In genomic region chr9:138003485-138004190, GRCh38 we compare ENCODE assay signal across 1 cellular context.
TF ChIP-seq lines count a peak whose summit lies in the region.

No MANE protein-coding gene starts in this region.

TF ChIP-seq in K562, 482 proteins besides CTCF, POLR2A, EP300 and RAD21 (continued from another document):
- no peak for TF ChIP-seq HMBOX1 (IDR thresholded peaks at IDR 0.05)
- TF ChIP-seq, protein P1, sequence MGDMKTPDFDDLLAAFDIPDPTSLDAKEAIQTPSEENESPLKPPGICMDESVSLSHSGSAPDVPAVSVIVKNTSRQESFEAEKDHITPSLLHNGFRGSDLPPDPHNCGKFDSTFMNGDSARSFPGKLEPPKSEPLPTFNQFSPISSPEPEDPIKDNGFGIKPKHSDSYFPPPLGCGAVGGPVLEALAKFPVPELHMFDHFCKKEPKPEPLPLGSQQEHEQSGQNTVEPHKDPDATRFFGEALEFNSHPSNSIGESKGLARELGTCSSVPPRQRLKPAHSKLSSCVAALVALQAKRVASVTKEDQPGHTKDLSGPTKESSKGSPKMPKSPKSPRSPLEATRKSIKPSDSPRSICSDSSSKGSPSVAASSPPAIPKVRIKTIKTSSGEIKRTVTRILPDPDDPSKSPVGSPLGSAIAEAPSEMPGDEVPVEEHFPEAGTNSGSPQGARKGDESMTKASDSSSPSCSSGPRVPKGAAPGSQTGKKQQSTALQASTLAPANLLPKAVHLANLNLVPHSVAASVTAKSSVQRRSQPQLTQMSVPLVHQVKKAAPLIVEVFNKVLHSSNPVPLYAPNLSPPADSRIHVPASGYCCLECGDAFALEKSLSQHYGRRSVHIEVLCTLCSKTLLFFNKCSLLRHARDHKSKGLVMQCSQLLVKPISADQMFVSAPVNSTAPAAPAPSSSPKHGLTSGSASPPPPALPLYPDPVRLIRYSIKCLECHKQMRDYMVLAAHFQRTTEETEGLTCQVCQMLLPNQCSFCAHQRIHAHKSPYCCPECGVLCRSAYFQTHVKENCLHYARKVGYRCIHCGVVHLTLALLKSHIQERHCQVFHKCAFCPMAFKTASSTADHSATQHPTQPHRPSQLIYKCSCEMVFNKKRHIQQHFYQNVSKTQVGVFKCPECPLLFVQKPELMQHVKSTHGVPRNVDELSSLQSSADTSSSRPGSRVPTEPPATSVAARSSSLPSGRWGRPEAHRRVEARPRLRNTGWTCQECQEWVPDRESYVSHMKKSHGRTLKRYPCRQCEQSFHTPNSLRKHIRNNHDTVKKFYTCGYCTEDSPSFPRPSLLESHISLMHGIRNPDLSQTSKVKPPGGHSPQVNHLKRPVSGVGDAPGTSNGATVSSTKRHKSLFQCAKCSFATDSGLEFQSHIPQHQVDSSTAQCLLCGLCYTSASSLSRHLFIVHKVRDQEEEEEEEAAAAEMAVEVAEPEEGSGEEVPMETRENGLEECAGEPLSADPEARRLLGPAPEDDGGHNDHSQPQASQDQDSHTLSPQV (IDR thresholded peaks at IDR 0.05) = no peak
- no peak for TF ChIP-seq KLF6 (CRISPR knock-in tag; IDR thresholded peaks at IDR 0.05; ENCODE audit: borderline replicate concordance)
- no peak for TF ChIP-seq PRPF4 (IDR thresholded peaks at IDR 0.05; ENCODE audit: insufficient read depth, low read depth, low read length, poor library complexity, severe bottlenecking)
- no peak for TF ChIP-seq BMI1 (IDR thresholded peaks at IDR 0.05; ENCODE audit: low read length)
- TF ChIP-seq NCOA2 (IDR thresholded peaks at IDR 0.05; ENCODE audit: partially characterized antibody in 2 of 2) = no peak
- no peak for TF ChIP-seq RBM14 (IDR thresholded peaks at IDR 0.05; ENCODE audit: borderline replicate concordance, insufficient read depth, low read depth, low read length)
- TF ChIP-seq ZNF780A (CRISPR knock-in tag; IDR thresholded peaks at IDR 0.05) = no peak
- no peak for TF ChIP-seq ZBTB49 (CRISPR knock-in tag; IDR thresholded peaks at IDR 0.05; ENCODE audit: borderline replicate concordance)
- TF ChIP-seq, protein P2, sequence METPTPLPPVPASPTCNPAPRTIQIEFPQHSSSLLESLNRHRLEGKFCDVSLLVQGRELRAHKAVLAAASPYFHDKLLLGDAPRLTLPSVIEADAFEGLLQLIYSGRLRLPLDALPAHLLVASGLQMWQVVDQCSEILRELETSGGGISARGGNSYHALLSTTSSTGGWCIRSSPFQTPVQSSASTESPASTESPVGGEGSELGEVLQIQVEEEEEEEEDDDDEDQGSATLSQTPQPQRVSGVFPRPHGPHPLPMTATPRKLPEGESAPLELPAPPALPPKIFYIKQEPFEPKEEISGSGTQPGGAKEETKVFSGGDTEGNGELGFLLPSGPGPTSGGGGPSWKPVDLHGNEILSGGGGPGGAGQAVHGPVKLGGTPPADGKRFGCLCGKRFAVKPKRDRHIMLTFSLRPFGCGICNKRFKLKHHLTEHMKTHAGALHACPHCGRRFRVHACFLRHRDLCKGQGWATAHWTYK (CRISPR knock-in tag; IDR thresholded peaks at IDR 0.05) = no peak
- TF ChIP-seq KDM2B (CRISPR knock-in tag; IDR thresholded peaks at IDR 0.05) = no peak
- no peak for TF ChIP-seq NELFE (IDR thresholded peaks at IDR 0.05; ENCODE audit: insufficient read depth, insufficient read length)
- TF ChIP-seq FOXM1 (IDR thresholded peaks at IDR 0.05; ENCODE audit: low read depth) = no peak
- no peak for TF ChIP-seq FOXM1 (CRISPR knock-in tag; IDR thresholded peaks at IDR 0.05; ENCODE audit: low read depth)
- no peak for TF ChIP-seq ZNF197 (CRISPR knock-in tag; IDR thresholded peaks at IDR 0.05; ENCODE audit: low read depth)
- TF ChIP-seq RBM39 (optimal IDR thresholded peaks at IDR 0.05; ENCODE audit: low read depth, low read length) = no peak
- TF ChIP-seq C11orf30 (IDR thresholded peaks at IDR 0.05; ENCODE audit: low read depth) = peak; percentile 82
- peak; percentile 80 for TF ChIP-seq MAFF (IDR thresholded peaks at IDR 0.05; ENCODE audit: low read length)
- TF ChIP-seq CLOCK (CRISPR knock-in tag; IDR thresholded peaks at IDR 0.05; ENCODE audit: borderline replicate concordance) = no peak
- peak; percentile 91 for TF ChIP-seq ZNF316 (IDR thresholded peaks at IDR 0.05)
- no peak for TF ChIP-seq SNRNP70 (optimal IDR thresholded peaks at IDR 0.05; ENCODE audit: low read depth, low read length)
- no peak for TF ChIP-seq OTX1 (CRISPR knock-in tag; IDR thresholded peaks at IDR 0.05)
- no peak for TF ChIP-seq TAF1 (IDR thresholded peaks at IDR 0.05; ENCODE audit: control insufficient read depth, extremely low read depth, insufficient read depth, low read length, severe bottlenecking)
- TF ChIP-seq RHOXF2B (CRISPR knock-in tag; conservative IDR thresholded peaks at IDR 0.05) = no peak
TF ChIP-seq in K562: peak in this region for 6.
